Comparison of ENCODE assay signal across 21 cellular contexts in the genomic region with DNA sequence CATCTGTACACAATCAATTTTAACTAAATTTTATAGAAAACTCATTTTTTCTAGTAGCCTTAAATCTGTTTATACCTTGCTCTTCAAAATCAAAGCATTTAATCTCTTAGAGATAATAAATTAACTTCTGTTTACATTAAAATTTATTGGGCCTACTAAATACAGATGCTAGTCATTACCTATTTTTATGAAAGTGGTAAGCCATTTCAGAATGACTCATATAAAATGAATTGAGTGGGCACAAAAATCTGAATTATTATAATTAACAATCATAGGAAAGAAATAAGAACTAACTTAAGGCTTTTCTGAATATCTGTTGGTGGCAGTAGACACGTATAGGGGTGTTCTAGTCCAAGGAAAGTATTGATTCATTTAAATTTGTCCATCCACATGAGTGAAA.
DNase-seq lines count a peak whose midpoint lies in the region; ATAC-seq and TF ChIP-seq lines count a peak whose summit lies in the region.
"Had no signal": no experiment of that assay in that cellular context is flagged by ENCODE, and none has a peak within 500 bp of the region (broad histone marks: within the 10 kb centered on the region; RNA-seq: fewer than 3 reads in every experiment).

No MANE protein-coding gene starts in this region.

- no peak overlapping the region for H2BK120ac ChIP-seq in mesendoderm (ENCODE audit: low read depth, low read length)

- H3K4me1 ChIP-seq in Panc1 (ENCODE audit: control insufficient read depth, insufficient read depth, low read length) (no peaks in the 10 kb centered on the region; the same call in 1 of the 2 replicates), neural progenitor cell (no peaks in the 10 kb centered on the region), mesendoderm (ENCODE audit: control insufficient read depth, low read depth, low read length) (no peaks in the 10 kb centered on the region), body of pancreas (no peaks in the 10 kb centered on the region)
- H3K4me1 ChIP-seq: A549, BE2C had no signal

- H2BK15ac ChIP-seq in mesendoderm (replicated peaks; ENCODE audit: low read depth): no peak overlapping the region

- H3K4me3 Mint-ChIP-seq in neural progenitor cell: no peak overlapping the region
- H3K4me3 Mint-ChIP-seq: CD14-positive monocyte; CD4-positive, alpha-beta T cell; CD8-positive, alpha-beta memory T cell; GM23338; H9 had no signal

- H3K4ac ChIP-seq in mesendoderm (ENCODE audit: low read depth, low read length): no peak overlapping the region

- H3K27ac Mint-ChIP-seq in neural progenitor cell: no peak overlapping the region
- H3K27ac Mint-ChIP-seq: CD14-positive monocyte; CD4-positive, alpha-beta T cell; CD8-positive, alpha-beta memory T cell; H9 had no signal

- intact Hi-C loops in Panc1 (cut with micrococcal nuclease; ENCODE audit: unreplicated experiment) (no loop called here), body of pancreas (cut with DNase I) (no loop called here)

- no peaks in the 10 kb centered on the region for H3K9me3 Mint-ChIP-seq in neural progenitor cell
- H3K9me3 Mint-ChIP-seq: CD4-positive, alpha-beta T cell; GM23338 had no signal

- no peak overlapping the region for H2AK5ac ChIP-seq in mesendoderm (ENCODE audit: low read length)

- H3K9ac ChIP-seq in neural progenitor cell: no peak overlapping the region
- no peak overlapping the region for H3K9ac ChIP-seq in mesendoderm (ENCODE audit: low read length)
- H3K9ac ChIP-seq: BLaER1 treated with 17β-estradiol and CSF1 and Interleukin-3, amounts not matched to agents 10 nM and 100 nM had no signal

- no peaks in the 10 kb centered on the region for H3K4me1 Mint-ChIP-seq in neural progenitor cell
- H3K4me1 Mint-ChIP-seq: CD14-positive monocyte; CD8-positive, alpha-beta memory T cell; H9 had no signal

- peak; percentile 41; the same call in 1 of the 2 replicates for ATAC-seq in Panc1
- no peak for ATAC-seq in body of pancreas
- ATAC-seq in HG03025 (IDR thresholded peaks at IDR 0.05; ENCODE audit: low FRiP score, unreplicated experiment): no peak
- ATAC-seq: A549, GM23338, HCT116 had no signal

- H3K79me2 ChIP-seq in neural progenitor cell (ENCODE audit: low read depth) (no peaks in the 10 kb centered on the region), mesendoderm (ENCODE audit: control insufficient read depth, insufficient read depth, low read length) (no peaks in the 10 kb centered on the region)

- no peak for TF ChIP-seq POLR2A in body of pancreas (IDR thresholded peaks at IDR 0.05)

- no peak overlapping the region for H3K4me2 ChIP-seq in neural progenitor cell
- no peak overlapping the region for H3K4me2 ChIP-seq in mesendoderm (ENCODE audit: low read length)
- H3K4me2 ChIP-seq: A549; BLaER1 treated with 17β-estradiol and CSF1 and Interleukin-3, amounts not matched to agents 10 nM and 100 nM; GM23338 had no signal

- WGBS in mesendoderm (ENCODE audit: extremely low coverage, insufficient coverage, low lambda C conversion rate): no CpG with 5 or more reads among the region's 1 CpG
- WGBS in body of pancreas, 2 donors: 62 to 77% methylated on average over 1 of the region's 1 CpG

- no peak overlapping the region for H2BK5ac ChIP-seq in mesendoderm (ENCODE audit: low read length)

- H3F3A ChIP-seq in neural progenitor cell (ENCODE audit: low read depth): no peaks in the 10 kb centered on the region

- H3K36me3 ChIP-seq in Panc1 (ENCODE audit: control insufficient read depth, insufficient read depth, low read length): no peaks in the 10 kb centered on the region
- no peaks in the 10 kb centered on the region for H3K36me3 ChIP-seq in WERI-Rb-1
- H3K36me3 ChIP-seq in neural progenitor cell: no peaks in the 10 kb centered on the region
- H3K36me3 ChIP-seq in mesendoderm (ENCODE audit: control insufficient read depth, insufficient read depth, low read length): no peaks in the 10 kb centered on the region
- H3K36me3 ChIP-seq in body of pancreas (replicated peaks in 1 of 2; ENCODE audit: insufficient read depth in 1 of 2, low read depth in 2 of 2): no peaks in the 10 kb centered on the region
- H3K36me3 ChIP-seq: BE2C; BLaER1 treated with 17β-estradiol and CSF1 and Interleukin-3, amounts not matched to agents 10 nM and 100 nM had no signal

- peak overlapping the region; percentile 5 for H2AFZ ChIP-seq in neural progenitor cell (replicated peaks)

- H4K8ac ChIP-seq in mesendoderm (ENCODE audit: low read depth, low read length): no peak overlapping the region

- no peaks in the 10 kb centered on the region for H4K20me1 ChIP-seq in neural progenitor cell (ENCODE audit: low read depth)
- H4K20me1 ChIP-seq: BLaER1 treated with 17β-estradiol and CSF1 and Interleukin-3, amounts not matched to agents 10 nM and 100 nM had no signal

- no peak overlapping the region for H4K5ac ChIP-seq in mesendoderm (ENCODE audit: low read length)

- H3K27me3 Mint-ChIP-seq in neural progenitor cell (ENCODE audit: insufficient read depth, low read depth): no peaks in the 10 kb centered on the region
- H3K27me3 Mint-ChIP-seq: CD4-positive, alpha-beta T cell; CD8-positive, alpha-beta memory T cell had no signal

- H3K9me3 ChIP-seq in Panc1 (ENCODE audit: control insufficient read depth, insufficient read depth, low read depth, low read length) (no peaks in the 10 kb centered on the region), WERI-Rb-1 (ENCODE audit: severe bottlenecking) (no peaks in the 10 kb centered on the region), neural progenitor cell (ENCODE audit: low read depth) (no peaks in the 10 kb centered on the region), body of pancreas (no peaks in the 10 kb centered on the region)
- H3K9me3 ChIP-seq: BE2C had no signal

- POLR2A ChIA-PET in Panc1 (lab: Charles Lee): no interaction called here

- CTCF ChIA-PET in Panc1 (lab: Charles Lee): no interaction called here

- H3K27me3 ChIP-seq in Panc1 (ENCODE audit: control insufficient read depth, insufficient read depth, low read length) (no peaks in the 10 kb centered on the region), WERI-Rb-1 (ENCODE audit: insufficient read depth, low read depth, severe bottlenecking) (no peaks in the 10 kb centered on the region), neural progenitor cell (no peaks in the 10 kb centered on the region), mesendoderm (ENCODE audit: insufficient read depth, low read length, poor library complexity) (no peaks in the 10 kb centered on the region), body of pancreas (no peaks in the 10 kb centered on the region)
- H3K27me3 ChIP-seq: BE2C; BLaER1 treated with 17β-estradiol and CSF1 and Interleukin-3, amounts not matched to agents 10 nM and 100 nM had no signal

- no peak overlapping the region for H3K56ac ChIP-seq in mesendoderm (ENCODE audit: low read length)

- BruUV-seq in Panc1 (replicated peaks; lab: Mats Ljungman, UMichigan): no TSS peak

- no peak overlapping the region for H3K18ac ChIP-seq in mesendoderm (ENCODE audit: low read length)

- in situ Hi-C loops in Panc1 (cut with HindIII; ENCODE audit: low pct_unique_long_range_greater_than_20kb, low sequenced_read_pairs): no loop called here

- H3K27ac ChIP-seq in Panc1 (ENCODE audit: low read length) (no peak overlapping the region), WERI-Rb-1 (peak overlapping the region; percentile 40), neural progenitor cell (no peak overlapping the region), mesendoderm (ENCODE audit: low read depth, low read length) (no peak overlapping the region), body of pancreas (no peak overlapping the region)
- H3K27ac ChIP-seq: A549; BLaER1 treated with 17β-estradiol and CSF1 and Interleukin-3, amounts not matched to agents 10 nM and 100 nM had no signal

- no peaks in the 10 kb centered on the region for H3K79me1 ChIP-seq in mesendoderm (ENCODE audit: low read length)

- no peak for TF ChIP-seq CTCF in Panc1 (IDR thresholded peaks at IDR 0.05)
- no peak for TF ChIP-seq CTCF in WERI-Rb-1 (IDR thresholded peaks at IDR 0.05; ENCODE audit: low read depth, low read length)
- TF ChIP-seq CTCF in neural progenitor cell (IDR thresholded peaks at IDR 0.05): no peak
- TF ChIP-seq CTCF in body of pancreas (IDR thresholded peaks at IDR 0.05): no peak

- DNase-seq in Panc1 (ENCODE audit: low read depth, low spot score) (no peak), WERI-Rb-1 (no peak), neural progenitor cell (ENCODE audit: low spot score) (no peak), mesendoderm (no peak), body of pancreas (no peak)
- DNase-seq: 8988T; ACHN; AML-193; BE2C; CD4-positive, alpha-beta T cell; CD8-positive, alpha-beta memory T cell; DMS79; EL; GDM1; H9 had no signal

- no peak overlapping the region; a peak in 1 of 4 replicates for H3K4me3 ChIP-seq in Panc1 (ENCODE audit: low read depth in 2 of 2, low read length in 2 of 2)
- H3K4me3 ChIP-seq in WERI-Rb-1 (ENCODE audit: low read depth, low read length): no peak overlapping the region
- no peak overlapping the region for H3K4me3 ChIP-seq in neural progenitor cell
- H3K4me3 ChIP-seq in mesendoderm (ENCODE audit: low read length): no peak overlapping the region
- H3K4me3 ChIP-seq in body of pancreas: no peak overlapping the region
- H3K4me3 ChIP-seq: A549; BLaER1 treated with 17β-estradiol and CSF1 and Interleukin-3, amounts not matched to agents 10 nM and 100 nM; GM23338 had no signal

- H3K23ac ChIP-seq in mesendoderm (ENCODE audit: low read length): no peak overlapping the region

- no peaks in the 10 kb centered on the region for H3K36me3 Mint-ChIP-seq in neural progenitor cell
- H3K36me3 Mint-ChIP-seq: CD14-positive monocyte; CD8-positive, alpha-beta memory T cell had no signal
